10 cellular contexts compared by ENCODE assay signal in genomic region chr3:129058441-129059194, GRCh38. TPM values are rescaled to one million over a fixed set of nuclear protein-coding genes. Genes with fewer than 3 reads are reported as not detected.
DNase-seq lines count a peak whose midpoint lies in the region; ATAC-seq and TF ChIP-seq lines count a peak whose summit lies in the region.
"Had no signal": no experiment of that assay in that cellular context is flagged by ENCODE, and none has a peak within 500 bp of the region (broad histone marks: within the 10 kb centered on the region; RNA-seq: fewer than 3 reads in every experiment).

No MANE protein-coding gene starts in this region.

- POLR2A ChIA-PET in naive thymus-derived CD4-positive, alpha-beta T cell (lab: Charles Lee), result no interaction called here

- in situ Hi-C loops in G401 (cut with HindIII; ENCODE audit: low sequenced_read_pairs), result loop anchor here (10.0 kb wide), 1 partner anchor 56 kb away; no protein-coding TSS in a partner anchor

- no peaks in the 10 kb centered on the region for H3K27me3 ChIP-seq in naive thymus-derived CD4-positive, alpha-beta T cell (ENCODE audit: control insufficient read depth in 2 of 2, insufficient read depth in 2 of 2, low read length in 2 of 2)

- CTCF ChIA-PET in naive thymus-derived CD4-positive, alpha-beta T cell (lab: Charles Lee), result no interaction called here

- H3K4me1 Mint-ChIP-seq in naive thymus-derived CD4-positive, alpha-beta T cell, result peaks cover 1 to 15% (median 9%) of the 10 kb centered on the region in 7 donors

- intact Hi-C loops in naive thymus-derived CD4-positive, alpha-beta T cell (cut with micrococcal nuclease), result no loop called here

- no peak overlapping the region for H3K4me3 Mint-ChIP-seq in naive thymus-derived CD4-positive, alpha-beta T cell

- peak overlapping the region; percentile 64 for H3K27ac ChIP-seq in VCaP
- no peak overlapping the region for H3K27ac ChIP-seq in naive thymus-derived CD4-positive, alpha-beta T cell (ENCODE audit: low read depth, low read length)

- no peaks in the 10 kb centered on the region for H3K36me3 ChIP-seq in naive thymus-derived CD4-positive, alpha-beta T cell (ENCODE audit: control insufficient read depth in 2 of 3, insufficient read depth in 3 of 3, low read length in 3 of 3)

- no peaks in the 10 kb centered on the region for H3K4me1 ChIP-seq in naive thymus-derived CD4-positive, alpha-beta T cell (ENCODE audit: control insufficient read depth in 2 of 2, insufficient read depth in 2 of 2, low read length in 2 of 2)

- ATAC-seq in HG02678 (IDR thresholded peaks at IDR 0.05; ENCODE audit: unreplicated experiment) (peak; percentile 83), HG03520 (IDR thresholded peaks at IDR 0.05; ENCODE audit: unreplicated experiment) (no peak), GM18502 (IDR thresholded peaks at IDR 0.05; ENCODE audit: poor library complexity, unreplicated experiment) (no peak)
- peak; percentile 65 for ATAC-seq in naive thymus-derived CD4-positive, alpha-beta T cell

- no peak overlapping the region for H3K4me3 ChIP-seq in naive thymus-derived CD4-positive, alpha-beta T cell (ENCODE audit: low read length)

- DNase-seq in G401 (ENCODE audit: low spot score) (peak; percentile 82), DMS79 (lab: John Stamatoyannopoulos, UW) (no peak)
- DNase-seq in naive thymus-derived CD4-positive, alpha-beta T cell, result peak in 4 of 9 donors; percentile 24 to 45 (median 27)
- DNase-seq in activated CD4-positive, CD25-positive, alpha-beta regulatory T cell (lab: John Stamatoyannopoulos, UW), result no peak

- H3K27ac Mint-ChIP-seq in naive thymus-derived CD4-positive, alpha-beta T cell, result peak overlapping the region in 1 of 9 donors; percentile 57

- no peaks in the 10 kb centered on the region for H3K9me3 ChIP-seq in naive thymus-derived CD4-positive, alpha-beta T cell (ENCODE audit: control insufficient read depth in 2 of 3, low read length in 3 of 3)

- H3K27me3 Mint-ChIP-seq in naive thymus-derived CD4-positive, alpha-beta T cell, result peaks cover 0 to 5% (median 0%) of the 10 kb centered on the region in 5 donors

- peaks cover 0 to 4% (median 0%) of the 10 kb centered on the region in 5 donors for H3K36me3 Mint-ChIP-seq in naive thymus-derived CD4-positive, alpha-beta T cell

- no peaks in the 10 kb centered on the region for H3K9me3 Mint-ChIP-seq in naive thymus-derived CD4-positive, alpha-beta T cell

- no peak; the same call in 1 of the 2 replicates for TF ChIP-seq CTCF in VCaP (conservative IDR thresholded peaks at IDR 0.05)

RNA-seq across cellular contexts. Expression of gene GP9, which starts 2.0 kb away (rescaled TPM):
- not detected in 2 replicates for total RNA-seq in G401 (2014; rRNA removed; shearing (Covaris generic))
- total RNA-seq in naive thymus-derived CD4-positive, alpha-beta T cell, result 1 to 10 TPM in 1 of 5 experiments, not detected in 4; 2.5 TPM
- not detected for polyA plus RNA-seq in naive thymus-derived CD4-positive, alpha-beta T cell
- total RNA-seq: RPMI7951 had no signal
- polyA plus RNA-seq: keratinocyte had no signal

RNA-seq across cellular contexts. Expression of gene EFCC1, which starts 57.5 kb away (rescaled TPM):
- total RNA-seq in G401 (2014; rRNA removed; shearing (Covaris generic)), result not detected in 2 replicates
- total RNA-seq in naive thymus-derived CD4-positive, alpha-beta T cell, result under 1 TPM in 4 of 5 experiments, not detected in 1; 0.07 to 0.24 (median 0.18) TPM
- under 1 TPM; 0.24 to 0.27 TPM for polyA plus RNA-seq in naive thymus-derived CD4-positive, alpha-beta T cell
- total RNA-seq: RPMI7951 had no signal
- polyA plus RNA-seq: keratinocyte had no signal

Comparison
In these comparisons a context has a peak if more than half of its experiments do, and no peak if none do; other contexts are left out.
1. ATAC-seq: peak in HG02678 (single experiment) and naive thymus-derived CD4-positive, alpha-beta T cell (single experiment); none in HG03520 (single experiment) and GM18502 (single experiment).